ENCODE assay signal across 9 cellular contexts in genomic region chr4:147954850-147955249, GRCh38.
"Had no signal": no experiment of that assay in that cellular context is flagged by ENCODE, and none has a peak within 500 bp of the region (broad histone marks: within the 10 kb centered on the region; RNA-seq: fewer than 3 reads in every experiment).

No MANE protein-coding gene starts in this region.

- H3K9me3 ChIP-seq: HAP-1 had no signal

- H3K27ac Mint-ChIP-seq: HFFc6 had no signal

- H3K9ac ChIP-seq: GM23248 had no signal

- DNase-seq: GM23248, GOT3, H7, HFFc6 had no signal

- ATAC-seq: HCT116, HepG2, K562 had no signal

- H3K27ac ChIP-seq: GM23248, HL-60 had no signal

- H3K4me3 Mint-ChIP-seq: HFFc6 had no signal

- H3K36me3 ChIP-seq: HAP-1 had no signal

- H3K4me3 ChIP-seq: GM23248, HAP-1, K562 had no signal

- H3K9me3 Mint-ChIP-seq: HFFc6 had no signal

- FAIRE-seq: HepG2, K562 had no signal
